6 cellular contexts compared by ENCODE assay signal in the genomic region with DNA sequence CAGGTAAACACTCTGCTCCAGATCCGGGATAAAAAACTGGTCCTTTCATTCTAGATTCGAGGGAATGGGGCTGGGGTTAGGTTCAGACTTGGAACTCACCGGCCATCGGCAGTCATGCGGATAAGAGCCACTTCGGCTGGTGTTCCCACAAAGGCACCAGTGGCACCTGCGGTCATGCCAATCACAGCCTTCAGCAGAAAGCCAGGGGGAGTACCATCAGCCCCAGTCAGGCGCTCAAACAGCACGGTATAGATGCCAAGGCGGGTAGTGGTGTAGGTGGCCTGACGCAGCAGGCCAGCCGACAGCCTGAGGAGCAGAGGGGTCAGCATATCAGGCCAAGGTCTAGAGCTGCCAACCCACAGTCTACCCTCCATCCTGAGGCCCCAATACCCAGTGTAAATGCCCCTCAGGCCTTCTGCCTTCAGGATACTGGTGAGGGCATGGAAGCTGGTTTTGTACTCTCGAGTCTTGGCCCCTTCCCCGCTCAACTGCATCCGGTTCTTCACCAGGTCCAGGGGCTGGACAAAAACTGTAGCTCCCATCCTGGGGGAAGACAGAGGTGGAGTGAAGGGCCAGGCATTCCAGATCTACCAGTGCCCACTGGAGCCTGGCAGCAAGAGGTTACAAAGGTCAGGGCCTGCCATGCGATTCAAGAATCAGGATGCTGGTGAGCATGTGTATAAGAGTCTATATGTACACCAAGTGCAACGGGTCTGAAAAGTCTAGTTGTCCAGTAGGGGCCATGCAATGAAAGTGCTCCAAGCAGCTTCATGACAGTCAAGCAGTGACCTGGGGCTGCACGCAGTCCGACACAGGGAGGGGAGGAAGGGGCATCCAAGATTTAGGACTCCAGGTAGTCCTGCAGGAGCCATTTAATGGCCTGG. TPM values are rescaled to one million over a fixed set of nuclear protein-coding genes. Genes with fewer than 3 reads are reported as not detected.
DNase-seq lines count a peak whose midpoint lies in the region; ATAC-seq and TF ChIP-seq lines count a peak whose summit lies in the region.

No MANE protein-coding gene starts in this region.

- peak overlapping the region; percentile 68 to 99 (median 94) for H3K27ac Mint-ChIP-seq in naive thymus-derived CD8-positive, alpha-beta T cell

- peaks cover 32 to 62% of the 10 kb centered on the region in 2 experiments for H3K36me3 ChIP-seq in HEK293 (ENCODE audit: control insufficient read depth in 2 of 2, insufficient read depth in 1 of 2, low read length in 2 of 2)

- TF ChIP-seq CTCF in HEK293 (tag by site-specific recombination; IDR thresholded peaks at IDR 0.05) (no peak), astrocyte of the cerebellum (IDR thresholded peaks at IDR 0.05; ENCODE audit: low read depth, low read length, missing control alignments) (peak; percentile 4)

- H3K27me3 Mint-ChIP-seq in naive thymus-derived CD8-positive, alpha-beta T cell = no peaks in the 10 kb centered on the region

- CTCF ChIA-PET in HEK293 (lab: Yijun Ruan, JAX) = interaction anchor here (0.6 to 3.0 kb wide), 7 partner anchors 9 to 1059 kb away, joined by 3 to 20 read pairs (median 3); a partner anchor contains a TSS

- peak overlapping the region; percentile 91 to 100 (median 94) for H3K4me3 Mint-ChIP-seq in naive thymus-derived CD8-positive, alpha-beta T cell

- H3K9me3 ChIP-seq in HEK293 (ENCODE audit: control insufficient read depth, insufficient read depth, low read depth, low read length) = no peaks in the 10 kb centered on the region

- H3K4me1 ChIP-seq in HEK293 (ENCODE audit: control insufficient read depth, insufficient read depth, low read length) = peaks cover 9% of the 10 kb centered on the region

- peaks cover 0 to 42% (median 8%) of the 10 kb centered on the region in 3 donors for H3K36me3 Mint-ChIP-seq in naive thymus-derived CD8-positive, alpha-beta T cell

- DNase-seq in astrocyte of the cerebellum (ENCODE audit: low read depth) = no peak
- DNase-seq in naive thymus-derived CD8-positive, alpha-beta T cell = no peak
- DNase-seq in pons (ENCODE audit: low spot score) = no peak
- no peak for DNase-seq in amniotic stem cell (lab: John Stamatoyannopoulos, UW)

- ATAC-seq in naive thymus-derived CD8-positive, alpha-beta T cell = no peak
- no peak for ATAC-seq in HG03280 (IDR thresholded peaks at IDR 0.05; ENCODE audit: unreplicated experiment)

- H3K4me3 ChIP-seq in HEK293 (ENCODE audit: low read depth, low read length) (peak overlapping the region; percentile 87), astrocyte of the cerebellum (ENCODE audit: low read depth, low read length) (peak overlapping the region; percentile 83)

- POLR2A ChIA-PET in HEK293 (lab: Yijun Ruan, JAX) = interaction anchor here (0.5 to 3.4 kb wide), 17 partner anchors 9 to 253 kb away, joined by 3 to 109 read pairs (median 7); a partner anchor contains a TSS
- POLR2A ChIA-PET in naive thymus-derived CD8-positive, alpha-beta T cell (lab: Charles Lee) = interaction anchor here (1.1 to 25.2 kb wide), 12 partner anchors 12 to 796 kb away, joined by 3 to 635 read pairs (median 18); a partner anchor contains a TSS

- H3K27ac ChIP-seq in HEK293 (ENCODE audit: extremely low read depth, low read depth, low read length) = peak overlapping the region; percentile 93

- peaks cover 40 to 80% (median 69%) of the 10 kb centered on the region in 4 donors for H3K4me1 Mint-ChIP-seq in naive thymus-derived CD8-positive, alpha-beta T cell

- no peaks in the 10 kb centered on the region for H3K9me3 Mint-ChIP-seq in naive thymus-derived CD8-positive, alpha-beta T cell

- in situ Hi-C loops in astrocyte of the cerebellum (cut with HindIII; ENCODE audit: low sequenced_read_pairs) = no loop called here

TF ChIP-seq in HEK293, 187 proteins besides CTCF, POLR2A, EP300 and RAD21:
- no peak for TF ChIP-seq KLF16 (tag by site-specific recombination; IDR thresholded peaks at IDR 0.05)
- TF ChIP-seq ZNF76 (tag by site-specific recombination; IDR thresholded peaks at IDR 0.05; ENCODE audit: borderline replicate concordance, low read depth) = no peak
- no peak for TF ChIP-seq ZNF549 (tag by site-specific recombination; IDR thresholded peaks at IDR 0.05)
- TF ChIP-seq, protein P1, sequence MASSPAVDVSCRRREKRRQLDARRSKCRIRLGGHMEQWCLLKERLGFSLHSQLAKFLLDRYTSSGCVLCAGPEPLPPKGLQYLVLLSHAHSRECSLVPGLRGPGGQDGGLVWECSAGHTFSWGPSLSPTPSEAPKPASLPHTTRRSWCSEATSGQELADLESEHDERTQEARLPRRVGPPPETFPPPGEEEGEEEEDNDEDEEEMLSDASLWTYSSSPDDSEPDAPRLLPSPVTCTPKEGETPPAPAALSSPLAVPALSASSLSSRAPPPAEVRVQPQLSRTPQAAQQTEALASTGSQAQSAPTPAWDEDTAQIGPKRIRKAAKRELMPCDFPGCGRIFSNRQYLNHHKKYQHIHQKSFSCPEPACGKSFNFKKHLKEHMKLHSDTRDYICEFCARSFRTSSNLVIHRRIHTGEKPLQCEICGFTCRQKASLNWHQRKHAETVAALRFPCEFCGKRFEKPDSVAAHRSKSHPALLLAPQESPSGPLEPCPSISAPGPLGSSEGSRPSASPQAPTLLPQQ (tag by site-specific recombination; IDR thresholded peaks at IDR 0.05) = no peak
- TF ChIP-seq, protein P2, sequence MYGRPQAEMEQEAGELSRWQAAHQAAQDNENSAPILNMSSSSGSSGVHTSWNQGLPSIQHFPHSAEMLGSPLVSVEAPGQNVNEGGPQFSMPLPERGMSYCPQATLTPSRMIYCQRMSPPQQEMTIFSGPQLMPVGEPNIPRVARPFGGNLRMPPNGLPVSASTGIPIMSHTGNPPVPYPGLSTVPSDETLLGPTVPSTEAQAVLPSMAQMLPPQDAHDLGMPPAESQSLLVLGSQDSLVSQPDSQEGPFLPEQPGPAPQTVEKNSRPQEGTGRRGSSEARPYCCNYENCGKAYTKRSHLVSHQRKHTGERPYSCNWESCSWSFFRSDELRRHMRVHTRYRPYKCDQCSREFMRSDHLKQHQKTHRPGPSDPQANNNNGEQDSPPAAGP (tag by site-specific recombination; IDR thresholded peaks at IDR 0.05) = no peak
- TF ChIP-seq ZNF560 (tag by site-specific recombination; IDR thresholded peaks at IDR 0.05; ENCODE audit: borderline replicate concordance) = no peak
- no peak for TF ChIP-seq ZNF473 (tag by site-specific recombination; IDR thresholded peaks at IDR 0.05)
- no peak for TF ChIP-seq ZFP69B (tag by site-specific recombination; IDR thresholded peaks at IDR 0.05)
- no peak for TF ChIP-seq ZNF558 (tag by site-specific recombination; IDR thresholded peaks at IDR 0.05)
- TF ChIP-seq, protein P3, sequence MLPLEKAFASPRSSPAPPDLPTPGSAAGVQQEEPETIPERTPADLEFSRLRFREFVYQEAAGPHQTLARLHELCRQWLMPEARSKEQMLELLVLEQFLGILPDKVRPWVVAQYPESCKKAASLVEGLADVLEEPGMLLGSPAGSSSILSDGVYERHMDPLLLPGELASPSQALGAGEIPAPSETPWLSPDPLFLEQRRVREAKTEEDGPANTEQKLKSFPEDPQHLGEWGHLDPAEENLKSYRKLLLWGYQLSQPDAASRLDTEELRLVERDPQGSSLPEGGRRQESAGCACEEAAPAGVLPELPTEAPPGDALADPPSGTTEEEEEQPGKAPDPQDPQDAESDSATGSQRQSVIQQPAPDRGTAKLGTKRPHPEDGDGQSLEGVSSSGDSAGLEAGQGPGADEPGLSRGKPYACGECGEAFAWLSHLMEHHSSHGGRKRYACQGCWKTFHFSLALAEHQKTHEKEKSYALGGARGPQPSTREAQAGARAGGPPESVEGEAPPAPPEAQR (tag by site-specific recombination; IDR thresholded peaks at IDR 0.05) = no peak
- no peak for TF ChIP-seq ZNF112 (tag by site-specific recombination; IDR thresholded peaks at IDR 0.05)
TF ChIP-seq in HEK293: peak in this region for 0.

RNA-seq across cellular contexts. Expression of a gene that starts 0.9 kb away (rescaled TPM):
- 10 to 100 TPM; 42.5 to 45.0 TPM for total RNA-seq in naive thymus-derived CD8-positive, alpha-beta T cell
- 10 to 100 TPM; 75.3 to 78.6 (median 77.6) TPM for polyA plus RNA-seq in naive thymus-derived CD8-positive, alpha-beta T cell

RNA-seq across cellular contexts. Expression of a gene that starts 1.2 kb away (rescaled TPM):
- 100 to 1,000 TPM; 143 to 145 TPM for total RNA-seq in naive thymus-derived CD8-positive, alpha-beta T cell
- polyA plus RNA-seq in naive thymus-derived CD8-positive, alpha-beta T cell = 10 to 100 TPM; 30.3 to 50.0 (median 32.2) TPM

RNA-seq across cellular contexts. Expression of a gene that starts 6.8 kb away (rescaled TPM):
- total RNA-seq in naive thymus-derived CD8-positive, alpha-beta T cell = not detected
- under 1 TPM in 2 of 3 donors, not detected in 1; 0.08 to 0.13 TPM for polyA plus RNA-seq in naive thymus-derived CD8-positive, alpha-beta T cell

RNA-seq across cellular contexts. Expression of a gene that starts 9.4 kb away (rescaled TPM):
- 100 to 1,000 TPM; 486 to 497 TPM for total RNA-seq in naive thymus-derived CD8-positive, alpha-beta T cell
- 1,000 to 10,000 TPM; 1,824 to 2,067 (median 1,870) TPM for polyA plus RNA-seq in naive thymus-derived CD8-positive, alpha-beta T cell

RNA-seq across cellular contexts. Expression of a gene that starts 12.0 kb away (rescaled TPM):
- 10 to 100 TPM; 35.2 to 36.7 TPM for total RNA-seq in naive thymus-derived CD8-positive, alpha-beta T cell
- polyA plus RNA-seq in naive thymus-derived CD8-positive, alpha-beta T cell = 1 to 10 TPM; 1.5 to 3.0 (median 1.8) TPM
